18 cellular contexts compared by ENCODE assay signal in the genomic region with DNA sequence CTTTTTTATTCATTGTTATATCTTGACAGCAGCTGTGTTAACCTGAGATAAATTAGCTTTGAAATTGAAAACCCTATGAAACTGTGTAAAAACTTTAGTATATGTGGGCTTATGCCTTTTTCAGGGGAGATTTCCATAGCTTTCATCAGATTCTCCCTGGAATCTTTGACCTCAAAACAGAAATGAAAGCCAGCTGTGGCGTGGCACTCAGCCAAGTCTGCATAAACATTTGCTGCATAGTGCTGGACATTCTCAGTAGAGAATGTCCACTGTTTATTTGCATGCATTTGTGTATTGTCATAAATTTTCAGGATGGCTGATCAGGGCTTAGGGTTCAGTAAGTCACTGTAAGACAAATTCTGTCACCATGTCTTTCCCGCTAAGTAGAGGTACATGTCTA.
A peak's percentile ranks its signal among the peaks of the same experiment; 100 is the strongest.
DNase-seq lines count a peak whose midpoint lies in the region; ATAC-seq and TF ChIP-seq lines count a peak whose summit lies in the region.
"Had no signal": no experiment of that assay in that cellular context is flagged by ENCODE, and none has a peak within 500 bp of the region (broad histone marks: within the 10 kb centered on the region; RNA-seq: fewer than 3 reads in every experiment).

No MANE protein-coding gene starts in this region.

- H3K27ac Mint-ChIP-seq in activated CD4-positive, alpha-beta T cell treated with anti-CD3 and anti-CD28 coated beads, Interleukin-2, amount 10 ng/mL, durations not matched to agents 7 days and 5 days: no peak overlapping the region
- H3K27ac Mint-ChIP-seq: H9; mesothelial cell of epicardium; stimulated activated naive B cell treated with anti-CD40 and anti-IgM and Interleukin-4, amounts not matched to agents 10 μg/mL and 1 μg/mL and 100 μg/mL, for 72 hours had no signal

- CTCF ChIA-PET in A673 (lab: Charles Lee): no interaction called here
- CTCF ChIA-PET in HEK293 (lab: Yijun Ruan, JAX): interaction anchor here (0.6 to 0.8 kb wide), 2 partner anchors 24 to 64 kb away, joined by 3 to 6 read pairs; no protein-coding TSS in a partner anchor
- CTCF ChIA-PET in activated CD4-positive, alpha-beta T cell treated with anti-CD3 and anti-CD28 coated beads, Interleukin-2, amount 10 ng/mL, durations not matched to agents 7 days and 5 days (lab: Charles Lee): no interaction called here

- H3K36me3 ChIP-seq in A673 (ENCODE audit: insufficient read depth, low read length, poor library complexity, severe bottlenecking) (no peaks in the 10 kb centered on the region), HEK293 (ENCODE audit: control insufficient read depth in 2 of 2, insufficient read depth in 1 of 2, low read length in 2 of 2) (no peaks in the 10 kb centered on the region), SJSA1 (no peaks in the 10 kb centered on the region)
- H3K36me3 ChIP-seq: upper lobe of right lung had no signal

- H3K27ac ChIP-seq in A673 (ENCODE audit: low read depth, low read length, poor library complexity, severe bottlenecking) (no peak overlapping the region), HEK293 (ENCODE audit: extremely low read depth, low read depth, low read length) (no peak overlapping the region), SJSA1 (peak overlapping the region; percentile 74)
- H3K27ac ChIP-seq: HL-60, SK-N-MC, upper lobe of right lung had no signal

- H3K4me1 Mint-ChIP-seq in activated CD4-positive, alpha-beta T cell treated with anti-CD3 and anti-CD28 coated beads, Interleukin-2, amount 10 ng/mL, durations not matched to agents 7 days and 5 days: no peaks in the 10 kb centered on the region
- H3K4me1 Mint-ChIP-seq: mesothelial cell of epicardium; stimulated activated naive B cell treated with anti-CD40 and anti-IgM and Interleukin-4, amounts not matched to agents 10 μg/mL and 1 μg/mL and 100 μg/mL, for 72 hours had no signal

- no peak for ATAC-seq in GM19467 (IDR thresholded peaks at IDR 0.05; ENCODE audit: unreplicated experiment)
- no peak for ATAC-seq in HG02870 (IDR thresholded peaks at IDR 0.05; ENCODE audit: unreplicated experiment)
- ATAC-seq: sciatic nerve; stimulated activated naive B cell treated with anti-CD40 and anti-IgM and Interleukin-4, amounts not matched to agents 10 μg/mL and 1 μg/mL and 100 μg/mL, for 72 hours; upper lobe of right lung had no signal

- no TSS peak for BruUV-seq in A673 (replicated peaks; lab: Mats Ljungman, UMichigan)

- H3K27me3 ChIP-seq in A673 (replicated peaks; ENCODE audit: insufficient read depth, low read depth, low read length, poor library complexity) (no peaks in the 10 kb centered on the region), SJSA1 (replicated peaks) (no peaks in the 10 kb centered on the region)
- H3K27me3 ChIP-seq: upper lobe of right lung had no signal

- no peak overlapping the region for H3K4me3 ChIP-seq in A673 (ENCODE audit: low read depth, low read length, poor library complexity, severe bottlenecking)
- no peak overlapping the region for H3K4me3 ChIP-seq in HEK293 (ENCODE audit: low read depth, low read length)
- H3K4me3 ChIP-seq in SJSA1: no peak overlapping the region
- H3K4me3 ChIP-seq: SK-N-MC, upper lobe of right lung had no signal

- H3K4me3 Mint-ChIP-seq in activated CD4-positive, alpha-beta T cell treated with anti-CD3 and anti-CD28 coated beads, Interleukin-2, amount 10 ng/mL, durations not matched to agents 7 days and 5 days: no peak overlapping the region
- H3K4me3 Mint-ChIP-seq: H9; mesothelial cell of epicardium; stimulated activated naive B cell treated with anti-CD40 and anti-IgM and Interleukin-4, amounts not matched to agents 10 μg/mL and 1 μg/mL and 100 μg/mL, for 72 hours had no signal

- intact Hi-C loops in A673 (cut with micrococcal nuclease; ENCODE audit: unreplicated experiment): no loop called here

- DNase-seq in A673 (ENCODE audit: low spot score): peak; percentile 9
- DNase-seq in SJSA1 (ENCODE audit: low read depth in 1 of 2, low spot score in 2 of 2): peak; percentile 82 to 83
- peak; percentile 93 for DNase-seq in fibroblast of peridontal ligament (ENCODE audit: extremely low read depth)
- no peak for DNase-seq in activated CD4-positive, alpha-beta T cell treated with anti-CD3 and anti-CD28 coated beads, Interleukin-2, amount 10 ng/mL, durations not matched to agents 7 days and 5 days
- DNase-seq in activated T-cell treated with anti-CD3 and anti-CD28 coated beads, Interleukin-2, amount 50 U/mL, for 1 hour: no peak
- DNase-seq: H9; islet precursor cell; NCI-H2107; nucleus accumbens; stimulated activated naive B cell treated with anti-CD40 and anti-IgM and Interleukin-4, amounts not matched to agents 10 μg/mL and 1 μg/mL and 100 μg/mL, for 72 hours; upper lobe of right lung had no signal

- POLR2A ChIA-PET in A673 (lab: Charles Lee; ENCODE audit: low non-redundant PET) (no interaction called here), HEK293 (lab: Yijun Ruan, JAX) (no interaction called here)
- POLR2A ChIA-PET in activated CD4-positive, alpha-beta T cell treated with anti-CD3 and anti-CD28 coated beads, Interleukin-2, amount 10 ng/mL, durations not matched to agents 7 days and 5 days (lab: Charles Lee): no interaction called here

- H3K4me1 ChIP-seq in A673 (ENCODE audit: insufficient read depth, low read length, poor library complexity, severe bottlenecking) (no peaks in the 10 kb centered on the region), HEK293 (ENCODE audit: control insufficient read depth, insufficient read depth, low read length) (no peaks in the 10 kb centered on the region), SJSA1 (replicated peaks) (peaks cover 48% of the 10 kb centered on the region)
- H3K4me1 ChIP-seq: upper lobe of right lung had no signal

- H3K9me3 ChIP-seq in A673 (ENCODE audit: low read depth, low read length, poor library complexity, severe bottlenecking) (peaks cover 9% of the 10 kb centered on the region), HEK293 (ENCODE audit: control insufficient read depth, insufficient read depth, low read depth, low read length) (no peaks in the 10 kb centered on the region), SJSA1 (replicated peaks) (peaks cover 11% of the 10 kb centered on the region)

- peaks cover 20% of the 10 kb centered on the region for H3K9me3 Mint-ChIP-seq in activated CD4-positive, alpha-beta T cell treated with anti-CD3 and anti-CD28 coated beads, Interleukin-2, amount 10 ng/mL, durations not matched to agents 7 days and 5 days

- TF ChIP-seq CTCF in A673 (conservative IDR thresholded peaks at IDR 0.05; ENCODE audit: low read depth, low read length) (no peak), HEK293 (tag by site-specific recombination; IDR thresholded peaks at IDR 0.05) (no peak)

- no peaks in the 10 kb centered on the region for H3K36me3 Mint-ChIP-seq in activated CD4-positive, alpha-beta T cell treated with anti-CD3 and anti-CD28 coated beads, Interleukin-2, amount 10 ng/mL, durations not matched to agents 7 days and 5 days (ENCODE audit: low read depth)

- H3K27me3 Mint-ChIP-seq in activated CD4-positive, alpha-beta T cell treated with anti-CD3 and anti-CD28 coated beads, Interleukin-2, amount 10 ng/mL, durations not matched to agents 7 days and 5 days: peaks cover 2% of the 10 kb centered on the region

TF ChIP-seq in HEK293, 187 proteins besides CTCF, POLR2A, EP300 and RAD21:
- TF ChIP-seq ZNF223 (tag by site-specific recombination; IDR thresholded peaks at IDR 0.05): no peak
- TF ChIP-seq, protein P1, sequence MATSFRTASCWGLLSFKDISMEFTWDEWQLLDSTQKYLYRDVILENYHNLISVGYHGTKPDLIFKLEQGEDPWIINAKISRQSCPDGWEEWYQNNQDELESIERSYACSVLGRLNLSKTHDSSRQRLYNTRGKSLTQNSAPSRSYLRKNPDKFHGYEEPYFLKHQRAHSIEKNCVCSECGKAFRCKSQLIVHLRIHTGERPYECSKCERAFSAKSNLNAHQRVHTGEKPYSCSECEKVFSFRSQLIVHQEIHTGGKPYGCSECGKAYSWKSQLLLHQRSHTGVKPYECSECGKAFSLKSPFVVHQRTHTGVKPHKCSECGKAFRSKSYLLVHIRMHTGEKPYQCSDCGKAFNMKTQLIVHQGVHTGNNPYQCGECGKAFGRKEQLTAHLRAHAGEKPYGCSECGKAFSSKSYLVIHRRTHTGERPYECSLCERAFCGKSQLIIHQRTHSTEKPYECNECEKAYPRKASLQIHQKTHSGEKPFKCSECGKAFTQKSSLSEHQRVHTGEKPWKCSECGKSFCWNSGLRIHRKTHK (tag by site-specific recombination; IDR thresholded peaks at IDR 0.05): peak; percentile 96

Comparison
In these comparisons a context has a peak if more than half of its experiments do, and no peak if none do; other contexts are left out.
1. DNase-seq: peak in A673 (single experiment), SJSA1 (2 of 2) and fibroblast of peridontal ligament (single experiment); none in activated CD4-positive, alpha-beta T cell treated with anti-CD3 and anti-CD28 coated beads, Interleukin-2, amount 10 ng/mL, durations not matched to agents 7 days and 5 days (single experiment) and activated T-cell treated with anti-CD3 and anti-CD28 coated beads, Interleukin-2, amount 50 U/mL, for 1 hour (single experiment).